ENCODE assay signal across 8 cellular contexts in the genomic region with DNA sequence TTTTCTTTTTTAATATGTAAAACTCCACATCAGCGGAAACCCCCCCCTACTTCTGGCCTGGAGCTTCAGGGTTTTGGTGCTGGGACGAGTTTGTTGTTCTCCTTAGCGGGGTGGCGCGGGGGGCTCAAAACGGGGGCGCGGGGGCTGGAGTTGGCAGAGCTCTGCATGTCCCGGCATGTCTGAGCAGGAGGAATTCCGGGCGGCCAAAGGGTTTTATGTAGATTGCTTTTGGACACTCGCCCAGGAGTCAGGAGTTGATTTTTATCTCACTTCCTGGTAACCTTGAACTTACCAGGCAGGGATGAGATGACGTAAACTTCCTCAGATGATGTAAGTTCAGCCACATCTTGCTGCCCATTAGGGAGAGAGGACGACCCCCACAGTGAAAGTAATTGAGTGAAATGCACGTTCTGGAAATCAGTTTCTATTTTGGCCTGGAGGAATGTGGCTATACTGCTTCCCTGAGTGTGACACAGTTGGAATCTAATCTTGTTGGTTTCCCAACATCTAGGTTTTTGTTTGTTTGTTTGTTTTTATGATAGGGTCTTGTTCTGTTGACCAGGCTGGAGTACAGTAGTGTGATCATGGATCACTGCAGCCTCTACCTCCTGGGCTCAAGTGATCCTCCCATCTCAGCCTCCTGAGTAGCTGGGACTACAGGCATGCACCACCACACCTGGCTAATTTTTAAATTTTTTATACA. TPM values are rescaled to one million over a fixed set of nuclear protein-coding genes. Genes with fewer than 3 reads are reported as not detected.
DNase-seq lines count a peak whose midpoint lies in the region; ATAC-seq and TF ChIP-seq lines count a peak whose summit lies in the region.

No MANE protein-coding gene starts in this region.

- H3K9me3 ChIP-seq in WERI-Rb-1 (ENCODE audit: severe bottlenecking) (no peaks in the 10 kb centered on the region), psoas muscle (no peaks in the 10 kb centered on the region)

- no peak overlapping the region for H3K4me3 ChIP-seq in WERI-Rb-1 (ENCODE audit: low read depth, low read length)
- H3K4me3 ChIP-seq in psoas muscle, result no peak overlapping the region

- peaks cover 8% of the 10 kb centered on the region for H3K4me1 ChIP-seq in psoas muscle

- H3K27me3 ChIP-seq in WERI-Rb-1 (ENCODE audit: insufficient read depth, low read depth, severe bottlenecking), result no peaks in the 10 kb centered on the region
- no peaks in the 10 kb centered on the region for H3K27me3 ChIP-seq in psoas muscle (ENCODE audit: insufficient read depth in 3 of 3, low read length in 2 of 3)

- WGBS in psoas muscle, 3 donors, result 35 to 46% (median 44%) methylated on average over 15 of the region's 15 CpGs

- peak; percentile 100 for DNase-seq in EL
- DNase-seq in NCI-H1436 (lab: John Stamatoyannopoulos, UW), result peak; percentile 53
- no peak for DNase-seq in WERI-Rb-1
- peak; percentile 61 for DNase-seq in Right ventricle myocardium superior
- DNase-seq in psoas muscle, result no peak
- no peak for DNase-seq in retina
- DNase-seq in activated CD4-positive, alpha-beta T cell treated with anti-CD3 and anti-CD28 coated beads, Interleukin-2, amount 50 U/mL, for 48 hours, result no peak

- TF ChIP-seq CTCF in WERI-Rb-1 (IDR thresholded peaks at IDR 0.05; ENCODE audit: low read depth, low read length) (no peak), psoas muscle (IDR thresholded peaks at IDR 0.05) (no peak)

- H3K27ac ChIP-seq in WERI-Rb-1 (0 out of 2 replicates have a peak overlapping the region, but pooled peaks have one; percentile 7), psoas muscle (peak overlapping the region; percentile 67)

- ATAC-seq in Right ventricle myocardium superior (ENCODE audit: poor library complexity) (peak; percentile 63), psoas muscle (peak; percentile 38 to 61 (median 44)), GM21515 (IDR thresholded peaks at IDR 0.05; ENCODE audit: unreplicated experiment) (no peak)

- intact Hi-C loops in Right ventricle myocardium superior (cut with DNase I) (no loop called here), psoas muscle (cut with DNase I) (no loop called here)

- H3K36me3 ChIP-seq in WERI-Rb-1 (peaks cover 14% of the 10 kb centered on the region), psoas muscle (ENCODE audit: insufficient read depth in 1 of 2, low read depth in 1 of 2) (peaks cover 0 to 38% of the 10 kb centered on the region in 2 donors)

RNA-seq across cellular contexts. Expression of gene GDF15, which starts 21.0 kb away (rescaled TPM):
- 0.54 TPM for total RNA-seq in Right ventricle myocardium superior
- total RNA-seq in psoas muscle, result 1 to 10 TPM in 2 of 4 donors, under 1 TPM in 2; 0.50 to 8.5 (median 2.2) TPM
- 10 to 100 TPM in 1 of 3 donors, under 1 TPM in 2; 0.27 to 37.1 (median 0.35) TPM for polyA plus RNA-seq in psoas muscle

RNA-seq across cellular contexts. Expression of gene PGPEP1, which starts 24.6 kb away (rescaled TPM):
- total RNA-seq in Right ventricle myocardium superior, result 33.6 TPM
- 10 to 100 TPM; 18.3 to 47.8 (median 31.7) TPM for total RNA-seq in psoas muscle
- 10 to 100 TPM in 1 of 3 donors, 1 to 10 TPM in 2; 8.0 to 13.8 (median 9.1) TPM for polyA plus RNA-seq in psoas muscle

RNA-seq across cellular contexts. Expression of gene LRRC25, which starts 32.4 kb away (rescaled TPM):
- total RNA-seq in Right ventricle myocardium superior (3.6 TPM), psoas muscle (1 to 10 TPM; 2.0 to 4.1 (median 2.4) TPM)
- 1 to 10 TPM in 2 of 3 donors, under 1 TPM in 1; 0.65 to 5.2 (median 1.3) TPM for polyA plus RNA-seq in psoas muscle

RNA-seq across cellular contexts. Expression of gene LSM4, which starts 42.1 kb away (rescaled TPM):
- total RNA-seq in Right ventricle myocardium superior (103 TPM), psoas muscle (100 to 1,000 TPM in 2 of 4 donors, 10 to 100 TPM in 2; 87.9 to 136 (median 112) TPM)
- polyA plus RNA-seq in psoas muscle, result 100 to 1,000 TPM; 118 to 215 (median 139) TPM

RNA-seq across cellular contexts. Expression of gene SSBP4, which starts 54.2 kb away (rescaled TPM):
- total RNA-seq in Right ventricle myocardium superior (30.4 TPM), psoas muscle (10 to 100 TPM; 29.1 to 46.1 (median 29.6) TPM)
- polyA plus RNA-seq in psoas muscle, result 10 to 100 TPM; 25.8 to 37.8 (median 28.6) TPM

Comparison
In these comparisons a context has a peak if more than half of its experiments do, and no peak if none do; other contexts are left out.
1. DNase-seq: peak in EL (single experiment), NCI-H1436 (single experiment) and Right ventricle myocardium superior (single experiment); none in WERI-Rb-1 (single experiment), psoas muscle (0 of 2), retina (single experiment) and activated CD4-positive, alpha-beta T cell treated with anti-CD3 and anti-CD28 coated beads, Interleukin-2, amount 50 U/mL, for 48 hours (0 of 2).